14 cellular contexts compared by ENCODE assay signal in the genomic region with DNA sequence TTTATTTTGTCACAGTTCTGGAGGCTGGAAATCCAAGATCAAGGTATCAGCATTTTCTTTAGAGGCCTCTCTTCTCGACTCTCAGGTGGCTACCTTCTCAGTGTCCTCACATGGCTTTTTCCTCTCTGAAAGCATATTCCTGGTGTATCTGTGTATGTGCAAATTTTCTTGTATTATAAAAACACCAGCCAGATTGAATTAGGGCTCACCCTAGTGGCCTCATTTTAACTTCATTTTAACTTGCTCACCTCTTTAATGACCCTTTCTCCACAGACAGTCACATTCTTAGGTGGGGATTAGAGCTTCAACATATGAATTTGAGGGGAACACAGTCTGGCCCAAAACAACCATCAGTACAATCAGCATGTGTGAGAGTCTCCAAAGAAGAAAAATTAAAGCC.
DNase-seq lines count a peak whose midpoint lies in the region; ATAC-seq and TF ChIP-seq lines count a peak whose summit lies in the region.
"Had no signal": no experiment of that assay in that cellular context is flagged by ENCODE, and none has a peak within 500 bp of the region (broad histone marks: within the 10 kb centered on the region; RNA-seq: fewer than 3 reads in every experiment).

No MANE protein-coding gene starts in this region.

- H3K4me3 Mint-ChIP-seq in activated naive CD8-positive, alpha-beta T cell treated with anti-CD3 and anti-CD28 coated beads for 36 hours: no peak overlapping the region
- H3K4me3 Mint-ChIP-seq: activated CD8-positive, alpha-beta memory T cell treated with anti-CD3 and anti-CD28 coated beads, Interleukin-2, amount 10 ng/mL, durations not matched to agents 7 days and 5 days; CD14-positive monocyte; memory B cell had no signal

- H3K9me3 Mint-ChIP-seq in activated naive CD8-positive, alpha-beta T cell treated with anti-CD3 and anti-CD28 coated beads for 36 hours: no peaks in the 10 kb centered on the region
- H3K9me3 Mint-ChIP-seq: CD14-positive monocyte, memory B cell had no signal

- H3K27me3 ChIP-seq in OCI-LY3 (ENCODE audit: low read depth, low read length) (no peaks in the 10 kb centered on the region), ascending aorta (no peaks in the 10 kb centered on the region), left lung (no peaks in the 10 kb centered on the region)
- H3K27me3 ChIP-seq: ovary, uterus had no signal

- H3K4me1 Mint-ChIP-seq in activated naive CD8-positive, alpha-beta T cell treated with anti-CD3 and anti-CD28 coated beads for 36 hours: no peaks in the 10 kb centered on the region
- H3K4me1 Mint-ChIP-seq: activated CD8-positive, alpha-beta memory T cell treated with anti-CD3 and anti-CD28 coated beads, Interleukin-2, amount 10 ng/mL, durations not matched to agents 7 days and 5 days; CD14-positive monocyte; memory B cell had no signal

- H3K9me3 ChIP-seq in OCI-LY3 (ENCODE audit: insufficient read depth, low read length): no peaks in the 10 kb centered on the region
- no peaks in the 10 kb centered on the region for H3K9me3 ChIP-seq in ascending aorta
- H3K9me3 ChIP-seq in left lung: no peaks in the 10 kb centered on the region
- H3K9me3 ChIP-seq: ovary, uterus had no signal

- CTCF ChIA-PET in AG04449 (lab: Yijun Ruan, JAX): interaction anchor here (0.7 to 1.8 kb wide), 8 partner anchors 8 to 466 kb away, joined by 3 to 4 read pairs (median 4); no protein-coding TSS in a partner anchor

- no peaks in the 10 kb centered on the region for H3K27me3 Mint-ChIP-seq in activated naive CD8-positive, alpha-beta T cell treated with anti-CD3 and anti-CD28 coated beads for 36 hours
- H3K27me3 Mint-ChIP-seq: activated CD8-positive, alpha-beta memory T cell treated with anti-CD3 and anti-CD28 coated beads, Interleukin-2, amount 10 ng/mL, durations not matched to agents 7 days and 5 days; memory B cell had no signal

- ATAC-seq in left lung: no peak
- ATAC-seq: activated CD8-positive, alpha-beta memory T cell treated with anti-CD3 and anti-CD28 coated beads, Interleukin-2, amount 10 ng/mL, durations not matched to agents 7 days and 5 days had no signal

- no peaks in the 10 kb centered on the region for H3K36me3 ChIP-seq in OCI-LY3 (replicated peaks; ENCODE audit: low read depth, low read length)
- H3K36me3 ChIP-seq in ascending aorta: no peaks in the 10 kb centered on the region
- H3K36me3 ChIP-seq in left lung: no peaks in the 10 kb centered on the region
- H3K36me3 ChIP-seq: ovary, uterus had no signal

- no peaks in the 10 kb centered on the region for H3K36me3 Mint-ChIP-seq in activated naive CD8-positive, alpha-beta T cell treated with anti-CD3 and anti-CD28 coated beads for 36 hours
- H3K36me3 Mint-ChIP-seq: activated CD8-positive, alpha-beta memory T cell treated with anti-CD3 and anti-CD28 coated beads, Interleukin-2, amount 10 ng/mL, durations not matched to agents 7 days and 5 days; CD14-positive monocyte; memory B cell had no signal

- H3K4me3 ChIP-seq in AG04449 (ENCODE audit: low read depth, low read length): no peak overlapping the region
- no peak overlapping the region for H3K4me3 ChIP-seq in OCI-LY3 (ENCODE audit: low read length)
- H3K4me3 ChIP-seq in epithelial cell of esophagus (ENCODE audit: low read length): no peak overlapping the region
- no peak overlapping the region for H3K4me3 ChIP-seq in ascending aorta
- no peak overlapping the region for H3K4me3 ChIP-seq in left lung
- H3K4me3 ChIP-seq: ovary, uterus had no signal

- H3K79me2 ChIP-seq in OCI-LY3 (ENCODE audit: low read length): no peaks in the 10 kb centered on the region

- no peak overlapping the region for H3K4me2 ChIP-seq in OCI-LY3 (ENCODE audit: low read length)

- no peak overlapping the region for H3K27ac ChIP-seq in OCI-LY3 (ENCODE audit: low read length)
- H3K27ac ChIP-seq in ascending aorta: no peak overlapping the region
- H3K27ac ChIP-seq in left lung: no peak overlapping the region
- H3K27ac ChIP-seq: ovary, uterus had no signal

- H3K4me1 ChIP-seq in OCI-LY3 (ENCODE audit: low read length) (no peaks in the 10 kb centered on the region), ascending aorta (no peaks in the 10 kb centered on the region), left lung (no peaks in the 10 kb centered on the region)
- H3K4me1 ChIP-seq: uterus had no signal

- POLR2A ChIA-PET in AG04449 (lab: Yijun Ruan, JAX): no interaction called here

- no peaks in the 10 kb centered on the region for H4K20me1 ChIP-seq in OCI-LY3 (ENCODE audit: insufficient read depth, low read length)

- H3K9ac ChIP-seq in OCI-LY3 (ENCODE audit: low read length): no peak overlapping the region

- H2AFZ ChIP-seq in OCI-LY3 (ENCODE audit: low read depth, low read length): peak overlapping the region; percentile 77; the same call in 1 of the 2 replicates

- H3K27ac Mint-ChIP-seq in activated naive CD8-positive, alpha-beta T cell treated with anti-CD3 and anti-CD28 coated beads for 36 hours: no peak overlapping the region
- H3K27ac Mint-ChIP-seq: activated CD8-positive, alpha-beta memory T cell treated with anti-CD3 and anti-CD28 coated beads, Interleukin-2, amount 10 ng/mL, durations not matched to agents 7 days and 5 days; CD14-positive monocyte; memory B cell had no signal

- intact Hi-C loops in ascending aorta (cut with DNase I): no loop called here
- intact Hi-C loops in left lung (cut with DNase I): no loop called here

- DNase-seq in AG04449 (ENCODE audit: low read depth, low spot score) (no peak), GM03348 (ENCODE audit: low spot score) (peak; percentile 6), epithelial cell of esophagus (ENCODE audit: low read depth) (peak; percentile 21), ascending aorta (ENCODE audit: low spot score in 2 of 2) (no peak), left lung (no peak)
- DNase-seq in activated naive CD8-positive, alpha-beta T cell treated with anti-CD3 and anti-CD28 coated beads for 36 hours: no peak
- DNase-seq in stimulated activated CD4-positive, alpha-beta T cell treated with anti-CD3 and anti-CD28 coated beads, Interleukin-15, amount 100 ng/mL, for 24 hours: no peak
- DNase-seq: activated CD8-positive, alpha-beta memory T cell treated with anti-CD3 and anti-CD28 coated beads, Interleukin-2, amount 10 ng/mL, durations not matched to agents 7 days and 5 days; NCI-H1092; ovary; uterus had no signal

- TF ChIP-seq CTCF in AG04449 (IDR thresholded peaks at IDR 0.05; ENCODE audit: insufficient read depth, low read length, missing control alignments) (peak; percentile 34), OCI-LY3 (IDR thresholded peaks at IDR 0.05; ENCODE audit: low read depth, low read length) (peak; percentile 63), epithelial cell of esophagus (IDR thresholded peaks at IDR 0.05; ENCODE audit: insufficient read depth, low read depth, low read length, missing control alignments) (peak; percentile 17), ascending aorta (IDR thresholded peaks at IDR 0.05) (no peak), left lung (IDR thresholded peaks at IDR 0.05) (no peak)

Comparison
In these comparisons a context has a peak if more than half of its experiments do, and no peak if none do; other contexts are left out.
1. DNase-seq: peak in GM03348 (single experiment) and epithelial cell of esophagus (single experiment); none in AG04449 (single experiment), ascending aorta (0 of 2), left lung (0 of 2), activated naive CD8-positive, alpha-beta T cell treated with anti-CD3 and anti-CD28 coated beads for 36 hours (single experiment) and stimulated activated CD4-positive, alpha-beta T cell treated with anti-CD3 and anti-CD28 coated beads, Interleukin-15, amount 100 ng/mL, for 24 hours (single experiment).
2. CTCF ChIP-seq: peak in AG04449 (single experiment), OCI-LY3 (single experiment) and epithelial cell of esophagus (single experiment); none in ascending aorta (0 of 3) and left lung (0 of 2).